ENCODE assay signal across 24 cellular contexts in the genomic region with DNA sequence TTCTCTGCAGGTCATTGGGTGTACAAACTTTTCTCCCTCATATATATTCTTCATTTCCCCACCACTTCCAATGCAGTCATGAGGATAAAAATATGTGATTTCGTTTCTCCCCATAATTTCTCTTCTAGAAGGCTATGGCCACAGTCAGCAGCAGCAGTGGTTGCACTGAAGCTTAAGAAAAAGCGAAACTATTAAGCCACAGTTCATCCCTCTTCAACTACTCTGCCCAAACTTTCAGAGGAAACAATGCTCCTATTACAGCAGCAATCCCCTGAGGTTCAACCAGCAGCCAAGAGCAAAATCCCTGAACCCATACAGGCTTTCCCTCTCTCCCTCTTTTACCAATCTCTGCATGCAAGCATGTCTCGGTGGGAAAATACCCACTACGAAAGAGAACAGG.
"Had no signal": no experiment of that assay in that cellular context is flagged by ENCODE, and none has a peak within 500 bp of the region (broad histone marks: within the 10 kb centered on the region; RNA-seq: fewer than 3 reads in every experiment).

No MANE protein-coding gene starts in this region.

- H3K27me3 Mint-ChIP-seq: naive B cell had no signal

- H3K27me3 ChIP-seq: dorsolateral prefrontal cortex, esophagus muscularis mucosa, gastrocnemius medialis, heart left ventricle, hepatocyte had no signal

- ATAC-seq: gastrocnemius medialis, heart left ventricle, left colon, left lobe of liver, lower lobe of right lung, mucosa of descending colon had no signal

- H3K27ac Mint-ChIP-seq: immature natural killer cell, mesothelial cell of epicardium, naive B cell had no signal

- H3K27ac ChIP-seq: coronary artery, dorsolateral prefrontal cortex, esophagus muscularis mucosa, gastrocnemius medialis, heart left ventricle, hepatocyte, left ventricle myocardium inferior, lower lobe of right lung had no signal

- H3K36me3 ChIP-seq: esophagus muscularis mucosa, gastrocnemius medialis, heart left ventricle, left ventricle myocardium inferior, lower lobe of right lung had no signal

- H3K4me1 Mint-ChIP-seq: immature natural killer cell, mesothelial cell of epicardium, naive B cell had no signal

- H3K4me1 ChIP-seq: gastrocnemius medialis, heart left ventricle, lower lobe of right lung had no signal

- H3K4me3 Mint-ChIP-seq: immature natural killer cell, mesothelial cell of epicardium, naive B cell had no signal

- H3K36me3 Mint-ChIP-seq: immature natural killer cell, mesothelial cell of epicardium, naive B cell had no signal

- H3K4me3 ChIP-seq: coronary artery, dorsolateral prefrontal cortex, esophagus muscularis mucosa, gastrocnemius medialis, heart left ventricle, hepatocyte, left ventricle myocardium inferior, lower lobe of right lung, mucosa of descending colon had no signal

- DNase-seq: dermis blood vessel endothelial cell; dorsolateral prefrontal cortex; effector CD4-positive, alpha-beta T cell; effector memory CD4-positive, alpha-beta T cell; foreskin fibroblast; foreskin melanocyte; gastrocnemius medialis; heart left ventricle; hypothalamus; immature natural killer cell; islet precursor cell; kidney; kidney glomerular epithelial cell; left colon; left ventricle myocardium inferior; lower lobe of right lung; mesenchymal stem cell; mucosa of descending colon; naive B cell had no signal

- H3K9me3 ChIP-seq: esophagus muscularis mucosa, gastrocnemius medialis, heart left ventricle, left ventricle myocardium inferior, lower lobe of right lung, mucosa of descending colon had no signal
